In the genomic region with DNA sequence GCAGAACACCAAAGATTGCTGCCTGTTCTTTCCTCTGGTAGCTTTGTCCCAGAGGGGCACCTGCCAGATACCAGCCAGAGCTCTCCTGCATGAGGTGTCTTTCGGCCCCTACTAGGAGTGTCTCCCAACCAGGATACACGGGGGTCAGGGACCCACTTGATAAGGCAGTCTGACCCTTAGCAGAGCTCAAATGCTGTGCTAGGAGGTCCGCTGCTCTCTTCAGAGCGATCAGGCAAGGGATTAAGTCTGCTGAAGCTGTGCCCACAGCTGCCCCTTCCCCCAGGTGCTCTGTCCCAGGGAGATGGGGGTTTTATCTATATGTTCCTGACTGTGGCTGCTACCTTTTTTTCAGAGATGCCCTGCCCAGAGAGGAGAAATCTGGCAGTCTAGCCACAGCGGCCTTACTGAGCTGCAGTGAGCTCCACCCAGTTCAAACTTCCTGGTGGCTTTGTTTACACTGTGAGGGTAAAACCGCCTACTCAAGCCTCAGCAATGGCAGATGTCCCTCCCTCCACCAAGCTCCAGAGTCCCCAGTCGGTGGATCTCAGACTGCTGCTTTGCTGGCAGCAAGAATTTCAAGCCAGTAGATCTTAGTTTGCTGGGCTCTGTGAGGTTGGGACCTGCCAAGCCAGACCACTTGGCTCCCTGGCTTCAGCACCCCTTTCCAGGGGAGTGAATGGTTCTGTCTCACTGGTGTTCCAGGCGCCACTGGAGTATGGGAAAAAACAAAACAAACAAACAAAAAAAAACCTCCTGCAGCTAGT, we compare ENCODE assay signal across 7 cellular contexts. TPM values are rescaled to one million over a fixed set of nuclear protein-coding genes. Genes with fewer than 3 reads are reported as not detected.
DNase-seq lines count a peak whose midpoint lies in the region; ATAC-seq and TF ChIP-seq lines count a peak whose summit lies in the region.
"Not testable (repeated sequence)": the region's sequence is repeated elsewhere in the genome, so short reads cannot be mapped to it uniquely, and the experiment has no call there.

No MANE protein-coding gene starts in this region.

- intact Hi-C loops in Calu3 (cut with micrococcal nuclease; ENCODE audit: unreplicated experiment) = loop anchor here (1.0 kb wide), 1 partner anchor 49 kb away; no protein-coding TSS in a partner anchor
- intact Hi-C loops in colonic mucosa (cut with DNase I) = not testable (repeated sequence)

- peak in 1 of 2 donors; percentile 12 for TF ChIP-seq POLR2A in Peyer's patch (IDR thresholded peaks at IDR 0.05)

- CTCF ChIA-PET in Calu3 (lab: Charles Lee) = interaction anchor here (0.6 to 2.4 kb wide), 6 partner anchors 16 to 276 kb away, joined by 3 to 35 read pairs (median 4); a partner anchor contains a TSS

- H3K27ac Mint-ChIP-seq in Calu3 (ENCODE audit: unreplicated experiment) = peak overlapping the region; percentile 65

- peak; percentile 94 for ATAC-seq in left lobe of liver

- not testable (repeated sequence) for H3K27ac ChIP-seq in Peyer's patch
- peak overlapping the region; percentile 41 for H3K27ac ChIP-seq in colonic mucosa

- H3K36me3 Mint-ChIP-seq in Calu3 (ENCODE audit: insufficient read depth, unreplicated experiment) = peaks cover 10% of the 10 kb centered on the region

- H3K4me3 ChIP-seq in Peyer's patch, colonic mucosa: not testable (repeated sequence)
- H3K4me3 ChIP-seq in mucosa of stomach (ENCODE audit: low read length) = peak overlapping the region; percentile 71

- TF ChIP-seq CTCF in Calu3 (IDR thresholded peaks at IDR 0.05; ENCODE audit: unreplicated experiment); Peyer's patch (IDR thresholded peaks at IDR 0.05); colonic mucosa (IDR thresholded peaks at IDR 0.05): not testable (repeated sequence)

- not testable (repeated sequence) for H3K36me3 ChIP-seq in Peyer's patch; colonic mucosa; mucosa of stomach (ENCODE audit: control insufficient read depth, insufficient read depth, low read length)

- peaks cover 23% of the 10 kb centered on the region for H3K4me1 Mint-ChIP-seq in Calu3 (ENCODE audit: low read depth, unreplicated experiment)

- H3K27me3 Mint-ChIP-seq in Calu3 (ENCODE audit: unreplicated experiment) = not testable (repeated sequence)

- peaks cover 14% of the 10 kb centered on the region for H3K9me3 Mint-ChIP-seq in Calu3 (ENCODE audit: low read depth, unreplicated experiment)

- BruUV-seq in Calu3 (replicated peaks; lab: Mats Ljungman, UMichigan) = not testable (repeated sequence)

- H3K9ac ChIP-seq in colonic mucosa (ENCODE audit: low read depth in 2 of 2, low read length in 2 of 2) (peak overlapping the region in 1 of 2 donors; percentile 19), mucosa of stomach (ENCODE audit: low read length) (peak overlapping the region; percentile 59)

- H3K9me3 ChIP-seq in Peyer's patch; colonic mucosa; mucosa of stomach (ENCODE audit: control insufficient read depth, low read length): not testable (repeated sequence)

- not testable (repeated sequence) for H3K4me3 Mint-ChIP-seq in Calu3 (ENCODE audit: low read depth, unreplicated experiment)

- not testable (repeated sequence) for H3K4me1 ChIP-seq in Peyer's patch, colonic mucosa
- peaks cover 15% of the 10 kb centered on the region for H3K4me1 ChIP-seq in mucosa of stomach (ENCODE audit: control insufficient read depth, insufficient read depth, low read length)

- not testable (repeated sequence) for H3K27me3 ChIP-seq in Peyer's patch; colonic mucosa; mucosa of stomach (ENCODE audit: control insufficient read depth, insufficient read depth, low read length)

- DNase-seq in Calu3 (peak; percentile 69), HT-29 (ENCODE audit: low spot score) (peak; percentile 81), NCI-H446 treated with DMSO at 0.1 percent for 48 hours (lab: John Stamatoyannopoulos, UW) (peak; percentile 74), Peyer's patch (peak in 2 of 3 donors; percentile 55 to 61), colonic mucosa (peak; percentile 75), left lobe of liver (ENCODE audit: low spot score) (peak; percentile 61)

RNA-seq across cellular contexts. Expression of a gene that starts 52.0 kb away (rescaled TPM):
- total RNA-seq in Calu3 (2022) (31.2 and 31.4 TPM in 2 replicates), Peyer's patch (10 to 100 TPM in 1 of 4 donors, 1 to 10 TPM in 3; 7.0 to 19.8 (median 8.5) TPM), colonic mucosa (10 to 100 TPM; 12.2 to 20.6 TPM), left lobe of liver (0.93 TPM)
- 15.1 and 18.2 TPM in 2 replicates for total RNA-seq in HT-29 (2014; rRNA removed; shearing (Covaris generic))
